ENCODE assay signal across 8 cellular contexts in the genomic region with DNA sequence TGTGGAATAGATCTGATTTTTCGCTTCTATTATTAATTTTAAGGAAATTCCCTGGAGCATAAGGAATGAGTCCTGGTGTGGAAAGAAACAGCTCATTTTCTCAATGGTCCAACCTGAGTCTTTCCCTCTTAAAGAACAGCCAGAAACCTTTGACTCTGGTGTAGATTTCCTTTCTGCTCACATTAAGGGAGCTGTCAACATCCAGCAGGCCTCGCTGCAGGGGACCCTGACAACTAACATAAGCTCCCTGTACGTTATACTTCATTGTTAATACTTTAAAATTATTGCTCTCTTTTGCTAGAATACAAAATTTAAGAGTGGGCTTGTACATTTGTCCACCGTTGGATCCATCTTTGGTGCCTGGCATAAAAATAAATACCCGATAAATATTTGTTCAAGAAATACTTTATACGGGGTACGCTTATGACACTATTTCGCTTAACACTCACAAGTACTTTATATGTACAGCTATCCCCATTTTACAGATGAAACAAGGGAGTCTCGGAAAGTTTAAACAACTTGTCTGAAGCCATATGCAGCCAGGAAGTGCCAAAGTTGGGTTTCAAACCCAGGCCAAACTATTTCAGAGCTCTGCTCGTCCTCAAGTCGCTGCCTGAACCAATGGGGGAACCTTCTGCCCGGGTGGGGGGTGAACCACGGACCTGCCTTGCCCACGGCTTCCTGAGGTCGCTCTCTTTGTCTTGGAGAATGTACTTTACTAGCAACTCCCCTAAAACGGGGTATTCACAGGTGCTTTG. TPM values are rescaled to one million over a fixed set of nuclear protein-coding genes. Genes with fewer than 3 reads are reported as not detected.
DNase-seq lines count a peak whose midpoint lies in the region; ATAC-seq, FAIRE-seq and TF ChIP-seq lines count a peak whose summit lies in the region.

No MANE protein-coding gene starts in this region.

- peaks cover 2% of the 10 kb centered on the region for H4K20me1 ChIP-seq in endothelial cell of umbilical vein (replicated peaks; ENCODE audit: control insufficient read depth, extremely low read depth, insufficient read depth, low read length)

- dilution Hi-C loops in endothelial cell of umbilical vein (cut with MboI; ENCODE audit: extremely low pct_ligation_motif_present, low sequenced_read_pairs), result no loop called here

- H3K79me2 ChIP-seq in endothelial cell of umbilical vein (ENCODE audit: control insufficient read depth, insufficient read depth, low read length), result peaks cover 48% of the 10 kb centered on the region

- H3K27me3 ChIP-seq in endothelial cell of umbilical vein (ENCODE audit: control insufficient read depth in 2 of 2, insufficient read depth in 2 of 2, low read length in 2 of 2), result no peaks in the 10 kb centered on the region

- peak overlapping the region; percentile 62 to 100 (median 100) for H3K4me3 ChIP-seq in endothelial cell of umbilical vein (replicated peaks in 1 of 3; ENCODE audit: insufficient read depth in 1 of 3, low read depth in 1 of 3, low read length in 3 of 3)

- no peak for TF ChIP-seq CTCF in endothelial cell of umbilical vein (IDR thresholded peaks at IDR 0.05; ENCODE audit: extremely low read depth in 1 of 2, insufficient read depth in 1 of 2, low read depth in 1 of 2, low read length in 2 of 2)

- FAIRE-seq in endothelial cell of umbilical vein (lab: Jason Lieb, UNC), result no peak

- H3K4me1 ChIP-seq in endothelial cell of umbilical vein (ENCODE audit: control insufficient read depth, extremely low read depth, insufficient read depth, low read length), result peaks cover 22% of the 10 kb centered on the region

- no peaks in the 10 kb centered on the region for H3K9me3 Mint-ChIP-seq in naive thymus-derived CD8-positive, alpha-beta T cell

- no peak for TF ChIP-seq POLR2A in endothelial cell of umbilical vein (IDR thresholded peaks at IDR 0.05; ENCODE audit: low read depth, low read length)

- CTCF ChIA-PET in endothelial cell of umbilical vein (lab: Charles Lee), result interaction anchor here (0.7 to 2.8 kb wide), 8 partner anchors 8 to 1016 kb away, joined by 3 to 11 read pairs (median 3); no protein-coding TSS in a partner anchor

- peak; percentile 24 for ATAC-seq in HG03025 (IDR thresholded peaks at IDR 0.05; ENCODE audit: low FRiP score, unreplicated experiment)
- peak; percentile 48 to 61 for ATAC-seq in naive thymus-derived CD8-positive, alpha-beta T cell
- ATAC-seq in GM21619 (IDR thresholded peaks at IDR 0.05; ENCODE audit: unreplicated experiment), result no peak

- peak overlapping the region; percentile 89 to 99 (median 95) for H3K4me3 Mint-ChIP-seq in naive thymus-derived CD8-positive, alpha-beta T cell

- H3K27me3 Mint-ChIP-seq in naive thymus-derived CD8-positive, alpha-beta T cell, result no peaks in the 10 kb centered on the region

- H3K9me3 ChIP-seq in endothelial cell of umbilical vein (replicated peaks; ENCODE audit: control insufficient read depth, insufficient read depth, low read length), result no peaks in the 10 kb centered on the region

- POLR2A ChIA-PET in endothelial cell of umbilical vein (lab: Charles Lee), result no interaction called here
- POLR2A ChIA-PET in naive thymus-derived CD8-positive, alpha-beta T cell (lab: Charles Lee), result interaction anchor here (0.6 to 3.5 kb wide), 17 partner anchors 12 to 1043 kb away, joined by 3 to 46 read pairs (median 5); a partner anchor contains a TSS

- DNase-seq in activated gamma-delta T cell treated with Interleukin-2 at 50 U/mL for 16 hours, result peak; percentile 45
- DNase-seq in activated gamma-delta T cell (lab: John Stamatoyannopoulos, UW), result no peak
- DNase-seq in T follicular helper cell (ENCODE audit: low read depth), result peak; percentile 14
- DNase-seq in endothelial cell of umbilical vein (ENCODE audit: low read depth, low spot score), result peak; percentile 66
- DNase-seq in naive thymus-derived CD8-positive, alpha-beta T cell, result peak in 4 of 10 donors; percentile 26 to 45 (median 40)
- DNase-seq in foreskin melanocyte, result no peak

- BruUV-seq in endothelial cell of umbilical vein (replicated peaks; lab: Mats Ljungman, UMichigan), result TSS peak; percentile 58

- peak overlapping the region; percentile 94 to 100 (median 98) for H3K27ac Mint-ChIP-seq in naive thymus-derived CD8-positive, alpha-beta T cell

- H3K9ac ChIP-seq in endothelial cell of umbilical vein (replicated peaks; ENCODE audit: extremely low read depth, insufficient read depth, low read length), result peak overlapping the region; percentile 100

- H3K9me1 ChIP-seq in endothelial cell of umbilical vein (replicated peaks; ENCODE audit: control insufficient read depth, extremely low read depth, insufficient read depth, low read length), result no peaks in the 10 kb centered on the region

- H3K36me3 Mint-ChIP-seq in naive thymus-derived CD8-positive, alpha-beta T cell, result peaks cover 8 to 36% (median 10%) of the 10 kb centered on the region in 3 donors

- H3K4me2 ChIP-seq in endothelial cell of umbilical vein (ENCODE audit: insufficient read depth, low read length), result peak overlapping the region; percentile 100

- peaks cover 5 to 22% of the 10 kb centered on the region in 2 experiments for H3K36me3 ChIP-seq in endothelial cell of umbilical vein (ENCODE audit: control insufficient read depth in 2 of 2, extremely low read depth in 1 of 2, insufficient read depth in 2 of 2, low read length in 2 of 2)

- peak overlapping the region; percentile 94 for H2AFZ ChIP-seq in endothelial cell of umbilical vein (ENCODE audit: low read depth, low read length)

- H3K4me1 Mint-ChIP-seq in naive thymus-derived CD8-positive, alpha-beta T cell, result peaks cover 18 to 65% (median 51%) of the 10 kb centered on the region in 4 donors

- intact Hi-C loops in endothelial cell of umbilical vein (cut with micrococcal nuclease), result loop anchor here (10.0 kb wide), 1 partner anchor 1018 kb away; no protein-coding TSS in a partner anchor

- H3K27ac ChIP-seq in endothelial cell of umbilical vein (ENCODE audit: insufficient read depth, low read depth, low read length), result peak overlapping the region; percentile 96

TF ChIP-seq in endothelial cell of umbilical vein, 7 proteins besides CTCF, POLR2A, EP300 and RAD21:
- TF ChIP-seq JUN (IDR thresholded peaks at IDR 0.05; ENCODE audit: borderline replicate concordance, insufficient read depth, insufficient read length, low read depth) (no peak), MYC (IDR thresholded peaks at IDR 0.05; ENCODE audit: low read depth, low read length) (no peak), FOS (IDR thresholded peaks at IDR 0.05; ENCODE audit: borderline replicate concordance, insufficient read depth, low read length) (no peak), POLR2AphosphoS5 (IDR thresholded peaks at IDR 0.05; ENCODE audit: insufficient read depth, low read depth, low read length) (no peak), EZH2 (IDR thresholded peaks at IDR 0.05; ENCODE audit: borderline replicate concordance, low read depth, low read length, severe bottlenecking) (no peak), GATA2 (IDR thresholded peaks at IDR 0.05; ENCODE audit: insufficient read depth, insufficient read length, low read depth, low read length) (no peak)
- TF ChIP-seq, protein P1, sequence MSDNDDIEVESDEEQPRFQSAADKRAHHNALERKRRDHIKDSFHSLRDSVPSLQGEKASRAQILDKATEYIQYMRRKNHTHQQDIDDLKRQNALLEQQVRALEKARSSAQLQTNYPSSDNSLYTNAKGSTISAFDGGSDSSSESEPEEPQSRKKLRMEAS (IDR thresholded peaks at IDR 0.05; ENCODE audit: insufficient read depth, insufficient read length), result no peak

RNA-seq across cellular contexts. Expression of a gene that starts 0.6 kb away (rescaled TPM):
- total RNA-seq in endothelial cell of umbilical vein, result 120 and 127 TPM in 2 replicates
- polyA plus RNA-seq in endothelial cell of umbilical vein, result 21.5 and 28.4 TPM in 2 replicates
- polyA plus RNA-seq in endothelial cell of umbilical vein (2011; cell fraction: cytosol; rRNA removed), result 47.0 and 53.7 TPM in 2 replicates
- 48.1 and 64.9 TPM in 2 replicates for polyA plus RNA-seq in endothelial cell of umbilical vein (2011; cell fraction: nucleus; rRNA removed)
- polyA plus RNA-seq in endothelial cell of umbilical vein (2012), result 118 and 129 TPM in 2 replicates
- polyA minus RNA-seq in endothelial cell of umbilical vein, result 47.0 and 59.7 TPM in 2 replicates
- 13.9 TPM for polyA minus RNA-seq in endothelial cell of umbilical vein (2011; cell fraction: cytosol; rRNA and poly(A)+ RNA removed)
- 101 and 136 TPM in 2 replicates for polyA minus RNA-seq in endothelial cell of umbilical vein (2011; cell fraction: nucleus; rRNA and poly(A)+ RNA removed)
- total RNA-seq in naive thymus-derived CD8-positive, alpha-beta T cell, result 100 to 1,000 TPM in 1 of 2 experiments, 10 to 100 TPM in 1; 97.5 to 108 TPM
- polyA plus RNA-seq in naive thymus-derived CD8-positive, alpha-beta T cell, result 100 to 1,000 TPM; 195 to 229 (median 220) TPM

RNA-seq across cellular contexts. Expression of a gene that starts 18.0 kb away (rescaled TPM):
- not detected in 2 replicates for total RNA-seq in endothelial cell of umbilical vein
- polyA plus RNA-seq in endothelial cell of umbilical vein, result not detected in 2 replicates
- polyA plus RNA-seq in endothelial cell of umbilical vein (2011; cell fraction: cytosol; rRNA removed), result not detected in 2 replicates
- not detected in 2 replicates for polyA plus RNA-seq in endothelial cell of umbilical vein (2011; cell fraction: nucleus; rRNA removed)
- not detected in 2 replicates for polyA plus RNA-seq in endothelial cell of umbilical vein (2012)
- not detected in 2 replicates for polyA minus RNA-seq in endothelial cell of umbilical vein
- polyA minus RNA-seq in endothelial cell of umbilical vein (2011; cell fraction: cytosol; rRNA and poly(A)+ RNA removed), result not detected
- not detected in 2 replicates for polyA minus RNA-seq in endothelial cell of umbilical vein (2011; cell fraction: nucleus; rRNA and poly(A)+ RNA removed)
- not detected for total RNA-seq in naive thymus-derived CD8-positive, alpha-beta T cell
- under 1 TPM in 1 of 3 donors, not detected in 2; 0.09 TPM for polyA plus RNA-seq in naive thymus-derived CD8-positive, alpha-beta T cell

RNA-seq across cellular contexts. Expression of a gene that starts 56.6 kb away (rescaled TPM):
- total RNA-seq in endothelial cell of umbilical vein, result not detected in 2 replicates
- not detected in 2 replicates for polyA plus RNA-seq in endothelial cell of umbilical vein
- polyA plus RNA-seq in endothelial cell of umbilical vein (2011; cell fraction: cytosol; rRNA removed), result not detected in 2 replicates
- polyA plus RNA-seq in endothelial cell of umbilical vein (2011; cell fraction: nucleus; rRNA removed), result not detected in 2 replicates
- polyA plus RNA-seq in endothelial cell of umbilical vein (2012), result not detected in 2 replicates
- not detected in 2 replicates for polyA minus RNA-seq in endothelial cell of umbilical vein
- polyA minus RNA-seq in endothelial cell of umbilical vein (2011; cell fraction: cytosol; rRNA and poly(A)+ RNA removed), result not detected
- polyA minus RNA-seq in endothelial cell of umbilical vein (2011; cell fraction: nucleus; rRNA and poly(A)+ RNA removed), result not detected in 2 replicates
- not detected for total RNA-seq in naive thymus-derived CD8-positive, alpha-beta T cell
- polyA plus RNA-seq in naive thymus-derived CD8-positive, alpha-beta T cell, result not detected

Comparison
In these comparisons a context has a peak if more than half of its experiments do, and no peak if none do; other contexts are left out.
1. DNase-seq: peak in activated gamma-delta T cell treated with Interleukin-2 at 50 U/mL for 16 hours (single experiment), T follicular helper cell (single experiment) and endothelial cell of umbilical vein (single experiment); none in activated gamma-delta T cell (single experiment) and foreskin melanocyte (single experiment).